8 cellular contexts compared by ENCODE assay signal in the genomic region with DNA sequence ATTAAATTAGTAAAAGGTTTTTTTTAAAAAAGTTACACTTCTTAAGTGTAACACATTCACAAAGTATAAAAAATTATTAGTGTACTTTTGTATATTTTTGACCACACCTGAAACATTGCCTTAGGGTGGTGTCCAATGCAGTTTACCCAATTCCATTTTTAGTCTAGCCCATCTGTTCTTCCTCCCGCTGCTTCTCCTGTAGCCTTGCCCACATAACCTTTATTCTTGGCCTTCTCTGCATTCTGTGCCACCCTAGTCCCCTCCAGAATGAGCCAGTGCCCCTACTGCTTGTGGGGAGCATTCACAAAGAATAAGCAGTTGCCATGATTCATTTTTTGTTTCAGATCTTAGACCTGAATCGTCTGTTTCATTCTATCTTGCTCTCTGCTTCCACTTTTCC.
"Had no signal": no experiment of that assay in that cellular context is flagged by ENCODE, and none has a peak within 500 bp of the region (broad histone marks: within the 10 kb centered on the region; RNA-seq: fewer than 3 reads in every experiment).

No MANE protein-coding gene starts in this region.

- DNase-seq: GM23248, GOT3, H7, H9, HCEC 1CT, HFFc6 had no signal

- FAIRE-seq: H1, H54 had no signal
